ENCODE assay signal across 21 cellular contexts in the genomic region with DNA sequence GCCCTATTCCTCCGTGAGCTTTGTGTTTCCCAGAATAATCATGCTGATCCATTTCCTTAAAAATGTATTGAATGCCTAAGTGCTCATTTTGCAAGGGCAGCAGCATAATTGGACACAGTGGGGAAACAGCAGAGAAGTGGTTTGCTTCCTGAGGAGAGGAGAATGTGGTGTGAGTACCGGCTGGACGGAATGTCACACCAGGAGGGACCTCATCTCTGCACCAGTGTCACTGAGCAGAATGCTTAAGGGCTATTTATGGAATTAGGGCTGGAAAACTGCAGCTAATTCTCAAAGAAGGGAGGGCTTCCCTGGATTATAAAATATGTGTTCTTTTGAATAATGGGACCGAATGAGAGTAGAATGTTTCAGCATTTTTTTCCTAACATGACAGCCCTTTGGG.
"Had no signal": no experiment of that assay in that cellular context is flagged by ENCODE, and none has a peak within 500 bp of the region (broad histone marks: within the 10 kb centered on the region; RNA-seq: fewer than 3 reads in every experiment).

No MANE protein-coding gene starts in this region.

- H3K27me3 ChIP-seq: SJSA1 had no signal

- H3K4me1 ChIP-seq: SJSA1 had no signal

- DNase-seq: KBM-7, MV-4-11, NCI-H1048, NCI-H1105, NCI-H1417, NCI-H1436 treated with DMSO at 0.1 percent for 48 hours, NCI-H1694, NCI-H187 treated with DMSO at 0.1 percent for 48 hours, NCI-H2029 treated with DMSO at 0.1 percent for 48 hours, NCI-H2171 treated with DMSO at 0.1 percent for 48 hours, NCI-H226, NCI-H446, NCI-H510A, NCI-H524 treated with DMSO at 0.1 percent for 48 hours, NCI-H69, NCI-H774, Right ventricle myocardium superior, RPMI8226, SIG-M5 had no signal

- H3K27ac ChIP-seq: SJSA1, SK-N-MC had no signal

- H3K4me3 ChIP-seq: SJSA1, SK-N-MC had no signal

- H3K36me3 ChIP-seq: SJSA1 had no signal
